Comparison of ENCODE assay signal across 4 cellular contexts in genomic region chr1:225970592-225971157, GRCh38. TPM values are rescaled to one million over a fixed set of nuclear protein-coding genes. Genes with fewer than 3 reads are reported as not detected.
"Had no signal": no experiment of that assay in that cellular context is flagged by ENCODE, and none has a peak within 500 bp of the region (broad histone marks: within the 10 kb centered on the region; RNA-seq: fewer than 3 reads in every experiment).

No MANE protein-coding gene starts in this region.

RNA-seq across cellular contexts. Expression of gene LEFTY2, which starts 29.7 kb away (rescaled TPM):
- total RNA-seq: M059J, PC-3, Peyer's patch, SJSA1 had no signal
